ENCODE assay signal across 1 cellular context in the genomic region with DNA sequence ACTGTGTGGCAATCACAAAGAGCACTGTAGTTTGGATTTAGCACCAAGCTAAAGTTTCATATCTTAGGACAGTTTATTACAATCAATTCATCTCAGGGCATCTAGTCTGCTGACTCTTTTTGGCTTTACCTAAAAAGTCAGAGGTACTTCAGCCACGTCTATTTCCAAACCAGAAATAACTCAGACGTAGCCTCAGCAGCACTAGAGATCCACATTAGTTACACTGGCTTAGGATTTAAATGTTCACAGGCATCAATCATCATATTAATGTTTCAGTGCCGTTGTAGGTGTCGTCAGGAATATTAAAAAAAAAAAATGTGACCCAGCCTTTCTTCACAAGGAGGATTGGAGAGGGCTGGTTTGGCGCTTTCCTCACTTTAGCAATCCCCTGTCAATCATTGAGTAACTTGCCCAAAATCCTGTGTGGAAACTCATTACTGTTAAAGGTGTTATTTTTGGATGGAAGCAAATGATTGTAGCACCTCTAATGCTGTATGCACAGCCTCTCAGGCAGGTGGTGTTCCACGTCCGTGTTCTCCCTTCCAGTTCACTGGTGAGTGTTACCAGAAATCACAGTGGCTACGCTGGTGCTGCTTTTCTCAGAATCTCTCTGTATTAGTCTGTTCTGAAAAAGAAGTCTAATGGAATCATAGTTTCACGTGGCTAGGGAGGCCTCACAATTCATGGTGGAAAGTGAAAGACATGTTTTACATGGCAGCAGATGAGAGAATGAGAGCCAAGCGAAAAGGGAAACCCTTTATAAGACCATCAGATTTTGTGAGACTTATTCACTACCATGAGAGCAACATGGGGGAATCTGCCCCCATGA.
TF ChIP-seq lines count a peak whose summit lies in the region.

No MANE protein-coding gene starts in this region.

TF ChIP-seq in GM23338, 12 proteins besides CTCF, POLR2A, EP300 and RAD21 (continued from another document):
- TF ChIP-seq ZNF462 (CRISPR knock-in tag; IDR thresholded peaks at IDR 0.05) (no peak), NANOG (IDR thresholded peaks at IDR 0.05; ENCODE audit: borderline replicate concordance) (no peak)
